8 cellular contexts compared by ENCODE assay signal in the genomic region with DNA sequence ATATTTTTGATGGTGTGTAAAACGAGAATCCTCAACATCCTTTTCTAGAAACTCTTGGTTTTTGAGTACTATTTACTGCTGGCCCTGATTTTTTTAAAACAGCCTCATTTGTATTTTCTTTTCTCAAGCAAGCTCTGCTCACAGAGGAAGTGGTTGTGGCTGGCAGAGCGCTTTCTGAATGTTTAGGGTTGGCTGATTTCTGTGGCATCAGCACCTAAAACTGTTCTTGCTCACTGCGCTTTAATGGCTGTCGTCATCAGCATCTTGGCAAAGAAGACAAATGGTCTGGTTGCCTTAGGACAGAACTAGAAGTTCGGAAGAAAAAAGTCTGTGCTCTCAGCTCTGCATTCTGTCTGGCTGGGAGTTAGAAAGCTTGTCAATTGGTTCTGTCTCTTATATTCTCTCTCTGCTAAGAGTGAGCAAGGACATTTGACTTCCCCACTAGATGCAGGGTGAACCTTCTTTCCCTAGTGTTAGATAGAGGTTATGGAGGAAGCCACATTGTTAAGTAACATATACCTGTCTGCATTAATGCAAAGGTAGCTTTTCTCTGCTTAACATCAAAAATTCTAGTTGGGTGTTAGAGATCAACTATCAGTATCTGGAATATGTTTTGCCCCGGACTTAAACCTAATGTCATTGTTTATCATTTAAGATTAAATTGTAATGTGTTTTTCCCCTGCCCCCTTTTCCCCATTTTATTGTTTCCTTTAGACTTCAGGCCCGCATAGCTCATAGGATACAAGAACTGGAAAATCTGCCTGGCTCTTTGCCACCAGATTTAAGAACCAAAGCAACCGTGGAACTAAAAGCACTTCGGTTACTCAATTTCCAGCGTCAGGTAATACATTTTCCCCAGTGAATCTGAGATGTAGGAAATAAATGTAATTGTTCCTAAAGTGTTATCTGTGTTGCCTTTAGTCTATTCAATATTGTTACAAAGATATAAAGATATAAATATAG. TPM values are rescaled to one million over a fixed set of nuclear protein-coding genes. Genes with fewer than 3 reads are reported as not detected.
DNase-seq lines count a peak whose midpoint lies in the region; ATAC-seq and TF ChIP-seq lines count a peak whose summit lies in the region.

No MANE protein-coding gene starts in this region.

- no peaks in the 10 kb centered on the region for H3K9me3 Mint-ChIP-seq in central memory CD8-positive, alpha-beta T cell

- peaks cover 56% of the 10 kb centered on the region for H3K4me1 Mint-ChIP-seq in central memory CD8-positive, alpha-beta T cell

- no peaks in the 10 kb centered on the region for H3K79me1 ChIP-seq in neuronal stem cell (ENCODE audit: low read depth, low read length)

- H3K27me3 ChIP-seq in neuronal stem cell (ENCODE audit: control insufficient read depth in 3 of 3, insufficient read depth in 3 of 3, low read depth in 1 of 3, low read length in 3 of 3): peaks cover 0 to 12% (median 0%) of the 10 kb centered on the region in 3 experiments
- H3K27me3 ChIP-seq in thyroid gland: no peaks in the 10 kb centered on the region

- no peak overlapping the region for H3K14ac ChIP-seq in neuronal stem cell (ENCODE audit: low read length)

- no peak overlapping the region for H3K9ac ChIP-seq in neuronal stem cell (ENCODE audit: low read depth, low read length, poor library complexity)

- no peak for TF ChIP-seq CTCF in thyroid gland (IDR thresholded peaks at IDR 0.05)

- peak in 1 of 2 donors; percentile 85 for TF ChIP-seq POLR2A in thyroid gland (IDR thresholded peaks at IDR 0.05)

- no peaks in the 10 kb centered on the region for H3K27me3 Mint-ChIP-seq in central memory CD8-positive, alpha-beta T cell

- H4K91ac ChIP-seq in neuronal stem cell (ENCODE audit: low read depth, low read length, poor library complexity): no peak overlapping the region

- peak; percentile 99 for ATAC-seq in GM18498 (IDR thresholded peaks at IDR 0.05; ENCODE audit: unreplicated experiment)
- ATAC-seq in HG02798 (IDR thresholded peaks at IDR 0.05; ENCODE audit: poor library complexity, unreplicated experiment): peak; percentile 96
- ATAC-seq in central memory CD8-positive, alpha-beta T cell (replicated peaks; ENCODE audit: extremely low read depth, poor library complexity, severe bottlenecking): peak; percentile 99

- H3K4me3 ChIP-seq in neuronal stem cell (ENCODE audit: low read length in 2 of 2) (no peak overlapping the region), thyroid gland (replicated peaks in 1 of 3) (no peak overlapping the region)

- no peaks in the 10 kb centered on the region for H3K36me3 ChIP-seq in neuronal stem cell (replicated peaks in 1 of 2; ENCODE audit: control insufficient read depth in 2 of 2, insufficient read depth in 2 of 2, low read length in 2 of 2)
- peaks cover 4 to 16% of the 10 kb centered on the region in 2 donors for H3K36me3 ChIP-seq in thyroid gland

- H2AK5ac ChIP-seq in neuronal stem cell (ENCODE audit: low read depth, low read length): no peak overlapping the region

- peak overlapping the region; percentile 92 for H3K27ac Mint-ChIP-seq in central memory CD8-positive, alpha-beta T cell (ENCODE audit: low read depth)

- no peak overlapping the region for H2BK120ac ChIP-seq in neuronal stem cell (ENCODE audit: low read depth, low read length)

- no peak overlapping the region for H3K4ac ChIP-seq in neuronal stem cell (ENCODE audit: low read length)

- intact Hi-C loops in thyroid gland (cut with DNase I): loop anchor here (5.0 kb wide), 1 partner anchor 37 kb away; a partner anchor contains a TSS

- peaks cover 41% of the 10 kb centered on the region for H3K36me3 Mint-ChIP-seq in central memory CD8-positive, alpha-beta T cell (ENCODE audit: insufficient read depth)

- no peak overlapping the region for H2BK5ac ChIP-seq in neuronal stem cell (ENCODE audit: low read length)

- H2AFZ ChIP-seq in neuronal stem cell (ENCODE audit: low read length): peak overlapping the region; percentile 25

- H2BK12ac ChIP-seq in neuronal stem cell (ENCODE audit: low read length): no peak overlapping the region

- H2BK15ac ChIP-seq in neuronal stem cell (ENCODE audit: low read length): no peak overlapping the region

- no peak overlapping the region for H3K18ac ChIP-seq in neuronal stem cell (ENCODE audit: low read length)

- H3K9me3 ChIP-seq in neuronal stem cell (replicated peaks in 1 of 2; ENCODE audit: control insufficient read depth in 2 of 2, insufficient read depth in 1 of 2, low read depth in 1 of 2, low read length in 2 of 2): no peaks in the 10 kb centered on the region
- no peaks in the 10 kb centered on the region for H3K9me3 ChIP-seq in thyroid gland

- peak overlapping the region; percentile 58 for H3K4me3 Mint-ChIP-seq in central memory CD8-positive, alpha-beta T cell

- H3K4me1 ChIP-seq in neuronal stem cell (ENCODE audit: control insufficient read depth in 2 of 2, insufficient read depth in 1 of 2, low read depth in 1 of 2, low read length in 2 of 2) (peaks cover 0 to 4% of the 10 kb centered on the region in 2 donors), thyroid gland (peaks cover 34 to 43% of the 10 kb centered on the region in 2 donors)

- H3K27ac ChIP-seq in neuronal stem cell (replicated peaks; ENCODE audit: low read length) (no peak overlapping the region), thyroid gland (peak overlapping the region; percentile 88 to 90 (median 90))

- peak; percentile 48 for DNase-seq in T-helper 9 cell
- DNase-seq in central memory CD8-positive, alpha-beta T cell (ENCODE audit: low spot score in 2 of 2): peak; percentile 44 to 73
- DNase-seq in neuronal stem cell (ENCODE audit: low spot score): no peak
- DNase-seq in thyroid gland: peak; percentile 91
- no peak for DNase-seq in NCI-H1694 treated with DMSO at 0.1 percent for 48 hours (lab: John Stamatoyannopoulos, UW)
- DNase-seq in NCI-H774 (lab: John Stamatoyannopoulos, UW): no peak

- no peak overlapping the region for H3K4me2 ChIP-seq in neuronal stem cell (ENCODE audit: insufficient read depth, low read length, poor library complexity, severe bottlenecking)

- no peak overlapping the region for H4K8ac ChIP-seq in neuronal stem cell (ENCODE audit: low read depth, low read length)

- no peak overlapping the region for H3K23ac ChIP-seq in neuronal stem cell (ENCODE audit: low read depth, low read length, poor library complexity)

- no CpG with 5 or more reads among the region's 10 CpGs for WGBS in neuronal stem cell (ENCODE audit: extremely low coverage in 2 of 2, insufficient read length in 2 of 2, insufficient replicate concordance in 1 of 2), 2 donors
- WGBS in thyroid gland, 2 donors: 24 to 29% methylated on average over 10 of the region's 10 CpGs

RNA-seq across cellular contexts. Expression of a gene that starts 39.0 kb away (rescaled TPM):
- 1.9 TPM for polyA plus RNA-seq in neuronal stem cell (2013, experiment 1 of 2)
- polyA plus RNA-seq in neuronal stem cell (2013, experiment 2 of 2): 2.2 TPM
- total RNA-seq in thyroid gland: 100 to 1,000 TPM; 148 to 217 (median 196) TPM

Comparison
In these comparisons a context has a peak if more than half of its experiments do, and no peak if none do; other contexts are left out.
1. DNase-seq: peak in T-helper 9 cell (single experiment), central memory CD8-positive, alpha-beta T cell (2 of 2) and thyroid gland (2 of 2); none in neuronal stem cell (single experiment), NCI-H1694 treated with DMSO at 0.1 percent for 48 hours (single experiment) and NCI-H774 (single experiment).
2. Peak in every context shown above with its lines, with median percentiles within 50 percentile points of each other: ATAC-seq.